ENCODE assay signal across 1 cellular context in the genomic region with DNA sequence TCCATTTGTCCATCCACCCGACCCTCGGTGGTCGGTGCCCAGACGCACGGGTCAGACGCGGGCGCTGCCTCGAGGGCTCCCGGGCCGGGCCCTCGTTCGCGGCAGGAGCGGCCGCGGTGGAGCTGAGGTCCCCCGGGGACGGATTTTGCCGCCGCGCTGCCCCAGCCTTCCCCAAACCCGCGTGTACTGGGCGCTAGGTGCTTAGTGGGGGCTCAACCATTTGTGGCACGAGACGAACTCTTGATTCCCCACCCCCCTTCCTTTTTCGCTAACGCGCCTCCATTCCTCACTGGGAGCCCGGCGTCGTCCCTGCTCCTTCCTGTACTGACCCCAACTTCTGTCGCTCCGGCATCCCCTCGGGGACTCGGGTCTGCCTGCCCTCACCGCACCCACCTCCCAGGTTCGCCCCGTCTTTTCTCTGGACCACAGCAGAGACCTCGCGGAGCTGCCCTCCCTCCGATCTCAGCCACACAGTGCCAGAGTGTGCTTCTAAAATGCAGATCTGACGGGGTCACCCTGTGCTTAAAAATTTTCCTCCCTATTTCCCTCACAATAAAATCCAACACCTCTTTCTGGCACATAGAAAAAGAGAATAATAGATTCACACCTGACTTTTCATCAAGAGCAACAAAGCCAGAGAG.
TF ChIP-seq lines count a peak whose summit lies in the region.

No MANE protein-coding gene starts in this region.

TF ChIP-seq in HCT116, 20 proteins besides CTCF, POLR2A, EP300 and RAD21 (continued from another document):
- TF ChIP-seq TCF7L2 (IDR thresholded peaks at IDR 0.05; ENCODE audit: borderline replicate concordance, extremely low read depth, insufficient read depth, insufficient read length) = no peak
- TF ChIP-seq, protein P1, sequence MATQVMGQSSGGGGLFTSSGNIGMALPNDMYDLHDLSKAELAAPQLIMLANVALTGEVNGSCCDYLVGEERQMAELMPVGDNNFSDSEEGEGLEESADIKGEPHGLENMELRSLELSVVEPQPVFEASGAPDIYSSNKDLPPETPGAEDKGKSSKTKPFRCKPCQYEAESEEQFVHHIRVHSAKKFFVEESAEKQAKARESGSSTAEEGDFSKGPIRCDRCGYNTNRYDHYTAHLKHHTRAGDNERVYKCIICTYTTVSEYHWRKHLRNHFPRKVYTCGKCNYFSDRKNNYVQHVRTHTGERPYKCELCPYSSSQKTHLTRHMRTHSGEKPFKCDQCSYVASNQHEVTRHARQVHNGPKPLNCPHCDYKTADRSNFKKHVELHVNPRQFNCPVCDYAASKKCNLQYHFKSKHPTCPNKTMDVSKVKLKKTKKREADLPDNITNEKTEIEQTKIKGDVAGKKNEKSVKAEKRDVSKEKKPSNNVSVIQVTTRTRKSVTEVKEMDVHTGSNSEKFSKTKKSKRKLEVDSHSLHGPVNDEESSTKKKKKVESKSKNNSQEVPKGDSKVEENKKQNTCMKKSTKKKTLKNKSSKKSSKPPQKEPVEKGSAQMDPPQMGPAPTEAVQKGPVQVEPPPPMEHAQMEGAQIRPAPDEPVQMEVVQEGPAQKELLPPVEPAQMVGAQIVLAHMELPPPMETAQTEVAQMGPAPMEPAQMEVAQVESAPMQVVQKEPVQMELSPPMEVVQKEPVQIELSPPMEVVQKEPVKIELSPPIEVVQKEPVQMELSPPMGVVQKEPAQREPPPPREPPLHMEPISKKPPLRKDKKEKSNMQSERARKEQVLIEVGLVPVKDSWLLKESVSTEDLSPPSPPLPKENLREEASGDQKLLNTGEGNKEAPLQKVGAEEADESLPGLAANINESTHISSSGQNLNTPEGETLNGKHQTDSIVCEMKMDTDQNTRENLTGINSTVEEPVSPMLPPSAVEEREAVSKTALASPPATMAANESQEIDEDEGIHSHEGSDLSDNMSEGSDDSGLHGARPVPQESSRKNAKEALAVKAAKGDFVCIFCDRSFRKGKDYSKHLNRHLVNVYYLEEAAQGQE (IDR thresholded peaks at IDR 0.05; ENCODE audit: low read depth) = no peak
TF ChIP-seq in HCT116: peak in this region for 0.
